ENCODE assay signal across 16 cellular contexts in the genomic region with DNA sequence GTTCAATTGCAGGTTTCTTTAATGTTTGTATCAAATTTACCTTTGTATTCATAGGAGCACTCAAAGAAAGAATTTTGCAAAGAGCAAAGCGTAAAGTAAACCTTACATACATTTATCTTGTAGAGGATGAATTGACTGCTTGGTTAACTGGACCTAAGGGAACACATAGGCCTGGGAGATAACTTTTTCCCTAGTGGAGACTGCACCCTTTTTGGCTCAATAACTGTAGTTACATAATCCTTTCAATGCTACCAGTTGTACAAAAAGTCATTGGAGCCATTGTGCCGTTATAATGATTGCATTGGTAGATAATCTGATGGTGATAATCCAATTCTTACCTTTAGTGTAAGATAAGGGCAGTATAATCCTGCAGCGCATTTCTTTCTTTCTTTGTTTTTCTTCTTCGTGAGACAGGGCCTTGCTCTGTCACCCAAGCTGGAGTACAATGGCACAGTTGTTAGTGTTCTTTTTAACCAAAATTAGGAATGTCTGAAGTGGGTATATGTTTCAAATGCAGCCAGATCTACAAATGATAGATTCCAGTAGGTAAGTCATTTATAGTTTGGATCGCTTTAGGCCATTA. TPM values are rescaled to one million over a fixed set of nuclear protein-coding genes. Genes with fewer than 3 reads are reported as not detected.
A peak's percentile ranks its signal among the peaks of the same experiment; 100 is the strongest.
DNase-seq lines count a peak whose midpoint lies in the region; ATAC-seq and TF ChIP-seq lines count a peak whose summit lies in the region.
"Had no signal": no experiment of that assay in that cellular context is flagged by ENCODE, and none has a peak within 500 bp of the region (broad histone marks: within the 10 kb centered on the region; RNA-seq: fewer than 3 reads in every experiment).

No MANE protein-coding gene starts in this region.

- H3K4me1 Mint-ChIP-seq in endodermal cell: peaks cover 8% of the 10 kb centered on the region
- H3K4me1 Mint-ChIP-seq: B cell had no signal

- no peaks in the 10 kb centered on the region for H3K27me3 Mint-ChIP-seq in endodermal cell (ENCODE audit: insufficient read depth)
- H3K27me3 Mint-ChIP-seq: B cell; CD4-positive, alpha-beta T cell; IgD-negative memory B cell had no signal

- peaks cover 8% of the 10 kb centered on the region for H3K9me3 Mint-ChIP-seq in endodermal cell
- H3K9me3 Mint-ChIP-seq: CD4-positive, alpha-beta T cell; HFFc6 had no signal

- H3K27ac ChIP-seq in angular gyrus (ENCODE audit: low read depth, low read length): peak overlapping the region; percentile 86
- H3K27ac ChIP-seq in endodermal cell (ENCODE audit: low read depth, low read length): no peak overlapping the region
- H3K27ac ChIP-seq in foreskin keratinocyte: no peak overlapping the region

- H3K9ac ChIP-seq in endodermal cell (ENCODE audit: extremely low read depth, low read length, poor library complexity, severe bottlenecking): no peak overlapping the region

- no peaks in the 10 kb centered on the region for H3K27me3 ChIP-seq in endodermal cell (ENCODE audit: control insufficient read depth, insufficient read depth, low read length, poor library complexity, severe bottlenecking)
- H3K27me3 ChIP-seq in foreskin keratinocyte: no peaks in the 10 kb centered on the region

- no peak for ATAC-seq in HG03342 (IDR thresholded peaks at IDR 0.05; ENCODE audit: unreplicated experiment)
- ATAC-seq in foreskin keratinocyte: no peak

- H3K4me1 ChIP-seq in endodermal cell (ENCODE audit: control insufficient read depth, insufficient read depth, low read length): no peaks in the 10 kb centered on the region
- no peaks in the 10 kb centered on the region for H3K4me1 ChIP-seq in foreskin keratinocyte

- peaks cover 58% of the 10 kb centered on the region for H3K36me3 ChIP-seq in endodermal cell (ENCODE audit: control insufficient read depth, insufficient read depth, low read length)

- TF ChIP-seq CTCF in endodermal cell (conservative IDR thresholded peaks at IDR 0.05) (no peak), GM10248 (IDR thresholded peaks at IDR 0.05; ENCODE audit: control extremely low read depth, extremely low read depth, low read depth, missing control alignments) (no peak), foreskin keratinocyte (conservative IDR thresholded peaks at IDR 0.05) (no peak)

- H3K4me3 ChIP-seq in endodermal cell (ENCODE audit: low read length): no peak overlapping the region

- 80 to 90% methylated on average over 2 to 5 of the region's 5 CpGs for WGBS in endodermal cell (ENCODE audit: insufficient coverage in 1 of 2, insufficient read length in 1 of 2), 2 experiments

- POLR2A ChIA-PET in GM10248 (lab: Yijun Ruan, JAX): no interaction called here

- CTCF ChIA-PET in GM10248 (lab: Yijun Ruan, JAX): no interaction called here

- peak overlapping the region; percentile 10 for H3K27ac Mint-ChIP-seq in endodermal cell
- H3K27ac Mint-ChIP-seq: B cell; CD4-positive, alpha-beta T cell; HFFc6 had no signal

- H3K9me3 ChIP-seq in endodermal cell (ENCODE audit: control insufficient read depth, low read length): peaks cover 31% of the 10 kb centered on the region

- no peak overlapping the region for H3K4me3 Mint-ChIP-seq in endodermal cell
- H3K4me3 Mint-ChIP-seq: B cell; CD4-positive, alpha-beta T cell; HFFc6; IgD-negative memory B cell had no signal

- H3K36me3 Mint-ChIP-seq in endodermal cell (ENCODE audit: low read depth): peaks cover 63% of the 10 kb centered on the region

- no peak for DNase-seq in endodermal cell
- peak; percentile 15 for DNase-seq in midbrain (lab: John Stamatoyannopoulos, UW)
- DNase-seq in superior temporal gyrus (ENCODE audit: extremely low spot score): peak; percentile 60
- DNase-seq in GM10248 (ENCODE audit: extremely low spot score): no peak
- no peak for DNase-seq in foreskin keratinocyte
- DNase-seq: C1 segment of cervical spinal cord; CD4-positive, alpha-beta T cell; DMS153; DMS79 treated with DMSO at 0.1 percent for 48 hours; EL; HCEC 1CT; HFFc6 had no signal

RNA-seq across cellular contexts. Expression of a gene that starts 18.3 kb away (rescaled TPM):
- 100 to 1,000 TPM in 1 of 2 donors, 10 to 100 TPM in 1; 96.4 to 130 TPM for total RNA-seq in endodermal cell
- 98.1 TPM for polyA plus RNA-seq in endodermal cell (2013, experiment 1 of 2)
- 88.1 TPM for polyA plus RNA-seq in endodermal cell (2013, experiment 2 of 2)
- total RNA-seq in foreskin keratinocyte: 31.5 and 36.4 TPM in 2 replicates
- polyA plus RNA-seq in foreskin keratinocyte: 32.1 and 38.1 TPM in 2 replicates

RNA-seq across cellular contexts. Expression of a gene that starts 18.6 kb away (rescaled TPM):
- total RNA-seq in endodermal cell: 1 to 10 TPM; 7.5 to 8.4 TPM
- 5.8 TPM for polyA plus RNA-seq in endodermal cell (2013, experiment 1 of 2)
- polyA plus RNA-seq in endodermal cell (2013, experiment 2 of 2): 4.7 TPM
- total RNA-seq in foreskin keratinocyte: 4.8 and 5.0 TPM in 2 replicates
- 3.5 TPM in 2 replicates for polyA plus RNA-seq in foreskin keratinocyte

RNA-seq across cellular contexts. Expression of a gene that starts 41.8 kb away (rescaled TPM):
- total RNA-seq in endodermal cell (10 to 100 TPM; 54.5 to 67.8 TPM), foreskin keratinocyte (17.8 and 18.4 TPM in 2 replicates)
- 22.4 TPM for polyA plus RNA-seq in endodermal cell (2013, experiment 1 of 2)
- 22.5 TPM for polyA plus RNA-seq in endodermal cell (2013, experiment 2 of 2)
- polyA plus RNA-seq in foreskin keratinocyte: 7.6 and 8.1 TPM in 2 replicates

Comparison
In these comparisons a context has a peak if more than half of its experiments do, and no peak if none do; other contexts are left out.
1. DNase-seq: peak in midbrain (single experiment) and superior temporal gyrus (single experiment); none in endodermal cell (single experiment), GM10248 (single experiment) and foreskin keratinocyte (0 of 2).